Comparison of ENCODE assay signal across 11 cellular contexts in the genomic region with DNA sequence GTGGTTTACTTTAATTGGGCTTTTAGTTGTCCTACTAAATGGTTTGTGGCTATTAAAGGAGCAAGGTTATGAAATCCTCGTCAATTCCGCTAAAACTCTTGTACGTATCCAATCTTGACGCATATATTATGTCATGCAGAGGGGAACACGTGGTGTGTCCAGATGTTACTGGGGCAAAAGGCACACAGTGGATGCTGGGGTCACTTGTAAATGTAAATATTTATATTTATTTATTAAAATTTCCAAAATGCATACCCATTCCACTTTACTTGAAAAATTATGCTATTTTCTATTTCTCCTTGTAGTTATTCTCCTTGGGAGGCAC. TPM values are rescaled to one million over a fixed set of nuclear protein-coding genes. Genes with fewer than 3 reads are reported as not detected.
DNase-seq lines count a peak whose midpoint lies in the region; ATAC-seq and TF ChIP-seq lines count a peak whose summit lies in the region.
"Had no signal": no experiment of that assay in that cellular context is flagged by ENCODE, and none has a peak within 500 bp of the region (broad histone marks: within the 10 kb centered on the region; RNA-seq: fewer than 3 reads in every experiment).

No MANE protein-coding gene starts in this region.

- H3K9me2 ChIP-seq in PC-3 (replicated peaks; ENCODE audit: low read length): no peaks in the 10 kb centered on the region
- no peaks in the 10 kb centered on the region for H3K9me2 ChIP-seq in hepatocyte (replicated peaks; ENCODE audit: insufficient read depth)

- H3K4me2 ChIP-seq in PC-3 (ENCODE audit: low read length): no peak overlapping the region
- peak overlapping the region; percentile 63 for H3K4me2 ChIP-seq in hepatocyte

- DNase-seq in activated CD4-positive, alpha-beta T cell treated with anti-CD3 and anti-CD28 coated beads for 36 hours: no peak
- DNase-seq in activated CD4-positive, alpha-beta T cell treated with anti-CD3 and anti-CD28 coated beads, Interleukin-2, amount 50 U/mL, for 1 hour: no peak
- DNase-seq in PC-3 (no peak), hepatocyte (ENCODE audit: low spot score) (no peak), dedifferentiated amniotic fluid mesenchymal stem cell (ENCODE audit: extremely low spot score) (no peak)
- DNase-seq: activated CD4-positive, CD25-positive, alpha-beta regulatory T cell; activated gamma-delta T cell treated with Interleukin-2 at 50 U/mL for 16 hours; SHP77 treated with DMSO at 0.1 percent for 48 hours had no signal

- H3K79me2 ChIP-seq in PC-3 (ENCODE audit: low read length) (no peaks in the 10 kb centered on the region), hepatocyte (no peaks in the 10 kb centered on the region)

- H3K4me1 ChIP-seq in PC-3 (ENCODE audit: insufficient read depth, low read length) (peaks cover 18% of the 10 kb centered on the region), hepatocyte (ENCODE audit: insufficient read depth) (no peaks in the 10 kb centered on the region), skeletal muscle tissue (ENCODE audit: control insufficient read depth in 3 of 3, insufficient read depth in 3 of 3, low read length in 3 of 3) (peaks cover 0 to 6% (median 5%) of the 10 kb centered on the region in 3 donors)

- H3K9ac ChIP-seq in PC-3 (ENCODE audit: low read length) (no peak overlapping the region), skeletal muscle tissue (ENCODE audit: low read depth in 1 of 3, low read length in 3 of 3) (no peak overlapping the region)

- peaks cover 9% of the 10 kb centered on the region for H3K4me1 Mint-ChIP-seq in activated CD4-positive, alpha-beta T cell treated with anti-CD3 and anti-CD28 coated beads for 36 hours

- H3K36me3 ChIP-seq in PC-3 (ENCODE audit: low read depth, low read length) (no peaks in the 10 kb centered on the region; the same call in 1 of the 2 replicates), hepatocyte (replicated peaks; ENCODE audit: insufficient read depth, low read depth) (no peaks in the 10 kb centered on the region), skeletal muscle tissue (ENCODE audit: control insufficient read depth in 3 of 3, insufficient read depth in 3 of 3, low read length in 3 of 3) (no peaks in the 10 kb centered on the region)

- H3K9me3 ChIP-seq in PC-3 (ENCODE audit: low read length) (peaks cover 3% of the 10 kb centered on the region; the same call in 1 of the 2 replicates), hepatocyte (ENCODE audit: low read depth) (peaks cover 13% of the 10 kb centered on the region), skeletal muscle tissue (ENCODE audit: control insufficient read depth in 3 of 3, low read length in 3 of 3) (no peaks in the 10 kb centered on the region)

- H3K4me3 ChIP-seq in PC-3 (ENCODE audit: low read length) (no peak overlapping the region), hepatocyte (no peak overlapping the region), skeletal muscle tissue (ENCODE audit: low read length in 3 of 3) (no peak overlapping the region)

- no peaks in the 10 kb centered on the region for H3K27me3 ChIP-seq in PC-3 (ENCODE audit: low read length)
- H3K27me3 ChIP-seq in hepatocyte: no peaks in the 10 kb centered on the region
- no peaks in the 10 kb centered on the region for H3K27me3 ChIP-seq in skeletal muscle tissue (ENCODE audit: control insufficient read depth in 3 of 3, insufficient read depth in 3 of 3, low read length in 3 of 3)

- POLR2A ChIA-PET in activated CD4-positive, alpha-beta T cell treated with anti-CD3 and anti-CD28 coated beads for 36 hours (lab: Charles Lee): no interaction called here
- POLR2A ChIA-PET in PC-3 (lab: Charles Lee; ENCODE audit: unreplicated experiment): no interaction called here

- TF ChIP-seq CTCF in PC-3 (conservative IDR thresholded peaks at IDR 0.05; ENCODE audit: low read depth, low read length) (no peak), hepatocyte (IDR thresholded peaks at IDR 0.05; ENCODE audit: poor library complexity) (no peak)

- H3K27ac Mint-ChIP-seq in activated CD4-positive, alpha-beta T cell treated with anti-CD3 and anti-CD28 coated beads for 36 hours: peak overlapping the region; percentile 61

- H3F3A ChIP-seq in PC-3 (ENCODE audit: low read length, unreplicated experiment): no peaks in the 10 kb centered on the region

- 50% methylated on average over 5 of the region's 5 CpGs for WGBS in hepatocyte (ENCODE audit: low lambda C conversion rate, missing lambda C conversion rate)

- no peaks in the 10 kb centered on the region for H4K20me1 ChIP-seq in PC-3 (ENCODE audit: low read length)
- no peaks in the 10 kb centered on the region for H4K20me1 ChIP-seq in hepatocyte (ENCODE audit: insufficient read depth, poor library complexity, severe bottlenecking)

- H2AFZ ChIP-seq in PC-3 (ENCODE audit: low read length): peak overlapping the region; percentile 71; the same call in 1 of the 2 replicates
- peak overlapping the region; percentile 54 for H2AFZ ChIP-seq in hepatocyte

- peaks cover 3% of the 10 kb centered on the region for H3K36me3 Mint-ChIP-seq in activated CD4-positive, alpha-beta T cell treated with anti-CD3 and anti-CD28 coated beads for 36 hours (ENCODE audit: low read depth)

- no peak for ATAC-seq in activated CD4-positive, alpha-beta T cell treated with anti-CD3 and anti-CD28 coated beads for 36 hours
- ATAC-seq in PC-3 (no peak), GM21423 (IDR thresholded peaks at IDR 0.05; ENCODE audit: unreplicated experiment) (no peak), HG02870 (IDR thresholded peaks at IDR 0.05; ENCODE audit: unreplicated experiment) (no peak)

- CTCF ChIA-PET in activated CD4-positive, alpha-beta T cell treated with anti-CD3 and anti-CD28 coated beads for 36 hours (lab: Charles Lee): no interaction called here
- CTCF ChIA-PET in PC-3 (lab: Charles Lee): no interaction called here

- no peaks in the 10 kb centered on the region for H3K27me3 Mint-ChIP-seq in activated CD4-positive, alpha-beta T cell treated with anti-CD3 and anti-CD28 coated beads for 36 hours

- intact Hi-C loops in activated CD4-positive, alpha-beta T cell treated with anti-CD3 and anti-CD28 coated beads for 36 hours (cut with DNase I, micrococcal nuclease): no loop called here
- intact Hi-C loops in PC-3 (cut with micrococcal nuclease): no loop called here

- peaks cover 14% of the 10 kb centered on the region for H3K9me3 Mint-ChIP-seq in activated CD4-positive, alpha-beta T cell treated with anti-CD3 and anti-CD28 coated beads for 36 hours (ENCODE audit: low read depth)

- no peak overlapping the region for H3K4me3 Mint-ChIP-seq in activated CD4-positive, alpha-beta T cell treated with anti-CD3 and anti-CD28 coated beads for 36 hours

- BruUV-seq in PC-3 (replicated peaks; lab: Mats Ljungman, UMichigan): no TSS peak

- H3K27ac ChIP-seq in PC-3 (ENCODE audit: low read length): no peak overlapping the region
- H3K27ac ChIP-seq in hepatocyte: peak overlapping the region; percentile 49
- peak overlapping the region; percentile 59 for H3K27ac ChIP-seq in skeletal muscle tissue (ENCODE audit: low read depth, low read length)

RNA-seq across cellular contexts. Expression of gene SLC46A3, which starts 36.7 kb away (rescaled TPM):
- total RNA-seq in activated CD4-positive, alpha-beta T cell treated with anti-CD3 and anti-CD28 coated beads for 36 hours: 1 to 10 TPM; 2.8 to 3.2 TPM
- 0.84 and 1.4 TPM in 2 replicates for total RNA-seq in PC-3 (2014; rRNA removed)
- total RNA-seq in hepatocyte: 48.1 and 48.5 TPM in 2 replicates
- polyA plus RNA-seq in hepatocyte: 21.6 and 27.9 TPM in 2 replicates
- total RNA-seq in skeletal muscle tissue: 2.1 TPM

Comparison
In these comparisons a context has a peak if more than half of its experiments do, and no peak if none do; other contexts are left out.
1. RNA of gene SLC46A3, which starts 36.7 kb away (total RNA-seq): 48.1 to 48.5 TPM in hepatocyte; 2.8 to 3.2 TPM in activated CD4-positive, alpha-beta T cell treated with anti-CD3 and anti-CD28 coated beads for 36 hours, 2.1 TPM in skeletal muscle tissue (single experiment) and 0.84 to 1.4 TPM in PC-3; every median in the first group is over 10 times any median in the second.